8 cellular contexts compared by ENCODE assay signal in genomic region chr3:13650210-13651056, GRCh38.
A peak's percentile ranks its signal among the peaks of the same experiment; 100 is the strongest.
DNase-seq lines count a peak whose midpoint lies in the region; ATAC-seq and TF ChIP-seq lines count a peak whose summit lies in the region.

No MANE protein-coding gene starts in this region.

- H3K9me3 ChIP-seq in A673 (ENCODE audit: low read depth, low read length, poor library complexity, severe bottlenecking): no peaks in the 10 kb centered on the region

- no peak overlapping the region for H3K4me3 ChIP-seq in A673 (ENCODE audit: low read depth, low read length, poor library complexity, severe bottlenecking)

- CTCF ChIA-PET in A673 (lab: Charles Lee): interaction anchor here (0.6 to 5.6 kb wide), 3 partner anchors 154 to 623 kb away, joined by 4 to 99 read pairs (median 5); no protein-coding TSS in a partner anchor

- no TSS peak for BruUV-seq in A673 (replicated peaks; lab: Mats Ljungman, UMichigan)

- intact Hi-C loops in A673 (cut with micrococcal nuclease; ENCODE audit: unreplicated experiment) (no loop called here), left cardiac atrium (cut with DNase I) (loop anchor here in 1 of 2 donors (2.0 to 10.0 kb wide), 2 partner anchors 558 to 814 kb away; no protein-coding TSS in a partner anchor)

- ATAC-seq in GM18502 (IDR thresholded peaks at IDR 0.05; ENCODE audit: poor library complexity, unreplicated experiment): peak; percentile 65
- ATAC-seq in activated naive CD8-positive, alpha-beta T cell treated with anti-CD3 and anti-CD28 coated beads, Interleukin-2, amount 50 U/mL, for 24 hours: peak; percentile 70
- peak; percentile 66 to 75 for ATAC-seq in left cardiac atrium

- peak overlapping the region; percentile 39 for H3K4me3 Mint-ChIP-seq in activated naive CD8-positive, alpha-beta T cell treated with anti-CD3 and anti-CD28 coated beads, Interleukin-2, amount 50 U/mL, for 24 hours

- H3K27me3 Mint-ChIP-seq in activated naive CD8-positive, alpha-beta T cell treated with anti-CD3 and anti-CD28 coated beads, Interleukin-2, amount 50 U/mL, for 24 hours: peaks cover 25% of the 10 kb centered on the region

- peaks cover 39% of the 10 kb centered on the region for H3K4me1 Mint-ChIP-seq in activated naive CD8-positive, alpha-beta T cell treated with anti-CD3 and anti-CD28 coated beads, Interleukin-2, amount 50 U/mL, for 24 hours

- peak overlapping the region; percentile 55 for H3K27ac Mint-ChIP-seq in activated naive CD8-positive, alpha-beta T cell treated with anti-CD3 and anti-CD28 coated beads, Interleukin-2, amount 50 U/mL, for 24 hours

- H3K27me3 ChIP-seq in A673 (replicated peaks; ENCODE audit: insufficient read depth, low read depth, low read length, poor library complexity): peaks cover under 1% of the 10 kb centered on the region

- H3K36me3 ChIP-seq in A673 (ENCODE audit: insufficient read depth, low read length, poor library complexity, severe bottlenecking): no peaks in the 10 kb centered on the region

- no peaks in the 10 kb centered on the region for H3K36me3 Mint-ChIP-seq in activated naive CD8-positive, alpha-beta T cell treated with anti-CD3 and anti-CD28 coated beads, Interleukin-2, amount 50 U/mL, for 24 hours (ENCODE audit: low read depth)

- DNase-seq in A673 (ENCODE audit: low spot score) (peak; percentile 70), HUDEP-2 (lab: John Stamatoyannopoulos, UW; ENCODE audit: unreplicated experiment in 76 of 76) (peak in 64 of 76 experiments; percentile 12 to 80 (median 48)), T-helper 1 cell (peak; percentile 53 to 69 (median 64)), left cardiac atrium (peak; percentile 75), renal cortical epithelial cell (ENCODE audit: low read depth) (peak; percentile 21), NCI-H446 treated with DMSO at 0.1 percent for 48 hours (lab: John Stamatoyannopoulos, UW) (no peak)
- peak; percentile 87 for DNase-seq in activated naive CD8-positive, alpha-beta T cell treated with anti-CD3 and anti-CD28 coated beads, Interleukin-2, amount 50 U/mL, for 24 hours

- peak; percentile 99 for TF ChIP-seq CTCF in A673 (conservative IDR thresholded peaks at IDR 0.05; ENCODE audit: low read depth, low read length)

- H3K27ac ChIP-seq in A673 (ENCODE audit: low read depth, low read length, poor library complexity, severe bottlenecking): no peak overlapping the region

- POLR2A ChIA-PET in A673 (lab: Charles Lee; ENCODE audit: low non-redundant PET): no interaction called here

- no peaks in the 10 kb centered on the region for H3K9me3 Mint-ChIP-seq in activated naive CD8-positive, alpha-beta T cell treated with anti-CD3 and anti-CD28 coated beads, Interleukin-2, amount 50 U/mL, for 24 hours

- peaks cover 7% of the 10 kb centered on the region for H3K4me1 ChIP-seq in A673 (ENCODE audit: insufficient read depth, low read length, poor library complexity, severe bottlenecking)
